In the genomic region with DNA sequence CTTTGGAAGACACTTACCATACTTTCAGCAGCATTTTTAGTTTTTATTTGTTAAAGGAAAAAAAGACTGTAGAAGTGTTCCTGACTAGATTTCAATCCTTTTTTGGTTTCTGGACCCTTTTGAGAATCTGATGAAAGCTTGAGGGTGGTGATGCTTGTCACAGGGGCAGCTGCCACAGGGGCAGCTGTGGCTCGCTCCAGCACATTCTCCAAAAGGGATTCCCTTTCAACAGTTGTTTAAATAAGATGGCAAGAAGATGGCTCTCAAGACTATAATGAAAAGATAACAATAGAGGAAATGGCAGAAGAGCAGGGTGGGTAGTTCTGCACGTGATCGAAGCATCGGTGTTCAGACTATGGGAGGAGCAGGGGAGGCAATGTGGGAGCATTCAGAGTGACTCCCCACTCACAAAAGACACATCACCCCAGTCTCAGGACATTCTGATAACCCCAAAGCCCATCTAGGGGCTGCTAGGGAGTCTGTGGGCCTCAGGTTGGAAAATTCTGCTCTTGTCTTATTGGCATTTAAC, we compare ENCODE assay signal across 9 cellular contexts. TPM values are rescaled to one million over a fixed set of nuclear protein-coding genes. Genes with fewer than 3 reads are reported as not detected.
A peak's percentile ranks its signal among the peaks of the same experiment; 100 is the strongest.
DNase-seq lines count a peak whose midpoint lies in the region; ATAC-seq and TF ChIP-seq lines count a peak whose summit lies in the region.
"Had no signal": no experiment of that assay in that cellular context is flagged by ENCODE, and none has a peak within 500 bp of the region (broad histone marks: within the 10 kb centered on the region; RNA-seq: fewer than 3 reads in every experiment).

No MANE protein-coding gene starts in this region.

- no peaks in the 10 kb centered on the region for H3K9me3 Mint-ChIP-seq in activated T-cell treated with anti-CD3 and anti-CD28 coated beads, Interleukin-2, amount 50 U/mL, for 4 hours
- no peaks in the 10 kb centered on the region for H3K9me3 Mint-ChIP-seq in activated naive CD4-positive, alpha-beta T cell treated with anti-CD3 and anti-CD28 coated beads, Interleukin-2, amount 50 U/mL, for 72 hours
- no peaks in the 10 kb centered on the region for H3K9me3 Mint-ChIP-seq in stimulated activated naive CD8-positive, alpha-beta T cell treated with anti-CD3 and anti-CD28 coated beads, Interleukin-15, amount 100 ng/mL, for 72 hours

- H3K36me3 ChIP-seq in esophagus squamous epithelium (no peaks in the 10 kb centered on the region), upper lobe of left lung (no peaks in the 10 kb centered on the region)

- no peaks in the 10 kb centered on the region for H3K9me3 ChIP-seq in esophagus squamous epithelium
- H3K9me3 ChIP-seq in upper lobe of left lung = no peaks in the 10 kb centered on the region

- H3K27ac ChIP-seq in esophagus squamous epithelium (peak overlapping the region in 1 of 4 donors; percentile 0), upper lobe of left lung (peak overlapping the region in 2 of 4 donors; percentile 32 to 44)

- no peak for TF ChIP-seq EP300 in upper lobe of left lung (IDR thresholded peaks at IDR 0.05)

- H3K27me3 ChIP-seq in esophagus squamous epithelium = no peaks in the 10 kb centered on the region
- no peaks in the 10 kb centered on the region for H3K27me3 ChIP-seq in upper lobe of left lung

- peak overlapping the region; percentile 87 to 99 for H3K27ac Mint-ChIP-seq in activated naive CD4-positive, alpha-beta T cell treated with anti-CD3 and anti-CD28 coated beads, Interleukin-2, amount 50 U/mL, for 72 hours
- H3K27ac Mint-ChIP-seq in stimulated activated naive CD8-positive, alpha-beta T cell treated with anti-CD3 and anti-CD28 coated beads, Interleukin-15, amount 100 ng/mL, for 72 hours = peak overlapping the region; percentile 97 to 99

- H3K4me3 Mint-ChIP-seq in activated T-cell treated with anti-CD3 and anti-CD28 coated beads, Interleukin-2, amount 50 U/mL, for 4 hours = peak overlapping the region; percentile 42
- peak overlapping the region; percentile 76 to 82 for H3K4me3 Mint-ChIP-seq in stimulated activated naive CD8-positive, alpha-beta T cell treated with anti-CD3 and anti-CD28 coated beads, Interleukin-15, amount 100 ng/mL, for 72 hours

- intact Hi-C loops in esophagus squamous epithelium (cut with DNase I) = no loop called here

- peaks cover 0 to 38% (median 4%) of the 10 kb centered on the region in 3 donors for H3K4me1 ChIP-seq in esophagus squamous epithelium
- H3K4me1 ChIP-seq in upper lobe of left lung = peaks cover 13 to 30% (median 26%) of the 10 kb centered on the region in 4 donors

- TF ChIP-seq POLR2A in esophagus squamous epithelium (IDR thresholded peaks at IDR 0.05) (no peak), upper lobe of left lung (IDR thresholded peaks at IDR 0.05) (no peak)

- no peaks in the 10 kb centered on the region for H3K27me3 Mint-ChIP-seq in activated T-cell treated with anti-CD3 and anti-CD28 coated beads, Interleukin-2, amount 50 U/mL, for 4 hours (ENCODE audit: low read depth)
- no peaks in the 10 kb centered on the region for H3K27me3 Mint-ChIP-seq in stimulated activated naive CD8-positive, alpha-beta T cell treated with anti-CD3 and anti-CD28 coated beads, Interleukin-15, amount 100 ng/mL, for 72 hours

- TF ChIP-seq CTCF in esophagus squamous epithelium (IDR thresholded peaks at IDR 0.05) = no peak
- TF ChIP-seq CTCF in upper lobe of left lung (IDR thresholded peaks at IDR 0.05) = no peak

- peaks cover 15% of the 10 kb centered on the region for H3K36me3 Mint-ChIP-seq in activated T-cell treated with anti-CD3 and anti-CD28 coated beads, Interleukin-2, amount 50 U/mL, for 4 hours (ENCODE audit: insufficient read depth)
- peaks cover 5 to 48% of the 10 kb centered on the region in 2 donors for H3K36me3 Mint-ChIP-seq in activated naive CD4-positive, alpha-beta T cell treated with anti-CD3 and anti-CD28 coated beads, Interleukin-2, amount 50 U/mL, for 72 hours

- H3K4me1 Mint-ChIP-seq in activated T-cell treated with anti-CD3 and anti-CD28 coated beads, Interleukin-2, amount 50 U/mL, for 4 hours (ENCODE audit: low read depth) = peaks cover 92% of the 10 kb centered on the region
- peaks cover 95% of the 10 kb centered on the region for H3K4me1 Mint-ChIP-seq in stimulated activated naive CD8-positive, alpha-beta T cell treated with anti-CD3 and anti-CD28 coated beads, Interleukin-15, amount 100 ng/mL, for 72 hours

- no peak for ATAC-seq in activated T-cell treated with anti-CD3 and anti-CD28 coated beads, Interleukin-2, amount 50 U/mL, for 4 hours
- ATAC-seq in HG03139 (IDR thresholded peaks at IDR 0.05; ENCODE audit: unreplicated experiment) (peak; percentile 8), upper lobe of left lung (ENCODE audit: low FRiP score in 2 of 2) (no peak)
- no peak for ATAC-seq in activated naive CD4-positive, alpha-beta T cell treated with anti-CD3 and anti-CD28 coated beads, Interleukin-2, amount 50 U/mL, for 72 hours
- peak; percentile 2 for ATAC-seq in stimulated activated naive CD8-positive, alpha-beta T cell treated with anti-CD3 and anti-CD28 coated beads, Interleukin-15, amount 100 ng/mL, for 72 hours
- ATAC-seq: left ventricle myocardium superior had no signal

- DNase-seq in activated T-cell treated with anti-CD3 and anti-CD28 coated beads, Interleukin-2, amount 50 U/mL, for 4 hours = no peak
- no peak for DNase-seq in activated T-cell treated with anti-CD3 and anti-CD28 coated beads, Interleukin-2, amount 50 U/mL, for 48 hours
- DNase-seq in activated naive CD4-positive, alpha-beta T cell treated with anti-CD3 and anti-CD28 coated beads, Interleukin-2, amount 50 U/mL, for 72 hours (ENCODE audit: low spot score in 2 of 2) = no peak
- DNase-seq in stimulated activated naive CD8-positive, alpha-beta T cell treated with anti-CD3 and anti-CD28 coated beads, Interleukin-15, amount 100 ng/mL, for 72 hours = no peak
- no peak for DNase-seq in esophagus squamous epithelium (lab: John Stamatoyannopoulos, UW)
- DNase-seq in upper lobe of left lung = no peak
- DNase-seq in NAMALWA (ENCODE audit: low spot score) = no peak
- DNase-seq: left ventricle myocardium superior had no signal

- H3K4me3 ChIP-seq in esophagus squamous epithelium = no peak overlapping the region
- no peak overlapping the region for H3K4me3 ChIP-seq in upper lobe of left lung

- WGBS in esophagus squamous epithelium, 2 donors = 75 to 80% methylated on average over 4 of the region's 4 CpGs
- WGBS in upper lobe of left lung, 2 donors = 49 to 72% methylated on average over 4 of the region's 4 CpGs

RNA-seq across cellular contexts. Expression of a gene that starts 46.5 kb away (rescaled TPM):
- total RNA-seq in activated T-cell treated with anti-CD3 and anti-CD28 coated beads, Interleukin-2, amount 50 U/mL, for 4 hours = 100 to 1,000 TPM; 275 to 314 (median 282) TPM
- total RNA-seq in activated naive CD4-positive, alpha-beta T cell treated with anti-CD3 and anti-CD28 coated beads, Interleukin-2, amount 50 U/mL, for 72 hours = 100 to 1,000 TPM; 110 to 146 TPM
- total RNA-seq in esophagus squamous epithelium (10 to 100 TPM; 19.5 to 44.6 (median 34.9) TPM), upper lobe of left lung (10 to 100 TPM; 14.7 to 33.2 (median 19.7) TPM)

Comparison
In these comparisons a context has a peak if more than half of its experiments do, and no peak if none do; other contexts are left out.
1. ATAC-seq: peak in HG03139 (single experiment) and stimulated activated naive CD8-positive, alpha-beta T cell treated with anti-CD3 and anti-CD28 coated beads, Interleukin-15, amount 100 ng/mL, for 72 hours (single experiment); none in activated T-cell treated with anti-CD3 and anti-CD28 coated beads, Interleukin-2, amount 50 U/mL, for 4 hours (0 of 2), activated naive CD4-positive, alpha-beta T cell treated with anti-CD3 and anti-CD28 coated beads, Interleukin-2, amount 50 U/mL, for 72 hours (0 of 2) and upper lobe of left lung (0 of 2).